In genomic region chr7:90625051-90625450, GRCh38 we compare ENCODE assay signal across 14 cellular contexts. TPM values are rescaled to one million over a fixed set of nuclear protein-coding genes. Genes with fewer than 3 reads are reported as not detected.
A peak's percentile ranks its signal among the peaks of the same experiment; 100 is the strongest.
DNase-seq lines count a peak whose midpoint lies in the region; ATAC-seq and TF ChIP-seq lines count a peak whose summit lies in the region.
"Had no signal": no experiment of that assay in that cellular context is flagged by ENCODE, and none has a peak within 500 bp of the region (broad histone marks: within the 10 kb centered on the region; RNA-seq: fewer than 3 reads in every experiment).

No MANE protein-coding gene starts in this region.

- ATAC-seq in left ventricle myocardium superior = no peak
- ATAC-seq in HG03342 (IDR thresholded peaks at IDR 0.05; ENCODE audit: unreplicated experiment) = no peak
- ATAC-seq: activated T-cell treated with anti-CD3 and anti-CD28 coated beads, Interleukin-2, amount 50 U/mL, for 4 hours had no signal

- TF ChIP-seq CTCF in right atrium auricular region (IDR thresholded peaks at IDR 0.05) = no peak
- TF ChIP-seq CTCF in brain microvascular endothelial cell (IDR thresholded peaks at IDR 0.05; ENCODE audit: low read depth, low read length, missing control alignments) = no peak

- no peak for DNase-seq in right atrium auricular region (ENCODE audit: low spot score)
- DNase-seq in left ventricle myocardium superior = no peak
- DNase-seq in brain microvascular endothelial cell = no peak
- peak; percentile 31 for DNase-seq in kidney tubule cell (ENCODE audit: low spot score)
- DNase-seq in NCI-H226 = no peak
- DNase-seq in DMS153 treated with DMSO at 0.1 percent for 48 hours (lab: John Stamatoyannopoulos, UW; ENCODE audit: unreplicated experiment) = no peak
- DNase-seq in DMS153 (lab: John Stamatoyannopoulos, UW) = no peak
- DNase-seq: activated CD4-positive, alpha-beta T cell treated with anti-CD3 and anti-CD28 coated beads, Interleukin-2, amount 50 U/mL, for 1 hour; activated T-cell treated with anti-CD3 and anti-CD28 coated beads, Interleukin-2, amount 50 U/mL, for 4 hours; Peyer's patch; stimulated activated CD4-positive, alpha-beta T cell treated with anti-CD3 and anti-CD28 coated beads, Interleukin-12 subunit alpha, Interleukin-12 subunit beta, amount 100 ng/mL, for 4 hours; testis had no signal

- no peak overlapping the region for H3K4me3 ChIP-seq in right atrium auricular region
- H3K4me3 ChIP-seq in brain microvascular endothelial cell (ENCODE audit: low read depth, low read length) = no peak overlapping the region
- H3K4me3 ChIP-seq: adrenal gland, Peyer's patch, testis had no signal

- in situ Hi-C loops in brain microvascular endothelial cell (cut with HindIII; ENCODE audit: low pct_ligation_motif_present, low sequenced_read_pairs) = no loop called here

- peaks cover 0 to 51% of the 10 kb centered on the region in 2 donors for H3K4me1 ChIP-seq in right atrium auricular region
- H3K4me1 ChIP-seq: Peyer's patch, testis had no signal

- H3K36me3 ChIP-seq in right atrium auricular region (no peaks in the 10 kb centered on the region), brain microvascular endothelial cell (replicated peaks) (no peaks in the 10 kb centered on the region)
- H3K36me3 ChIP-seq: adrenal gland, Peyer's patch had no signal

- H3K9me3 ChIP-seq in right atrium auricular region = no peaks in the 10 kb centered on the region
- H3K9me3 ChIP-seq: adrenal gland, Peyer's patch, testis had no signal

- intact Hi-C loops in left ventricle myocardium superior (cut with micrococcal nuclease) = loop anchor here (10.0 kb wide), 1 partner anchor 50 kb away; no protein-coding TSS in a partner anchor

- H3K27ac ChIP-seq in right atrium auricular region (peak overlapping the region; percentile 28 to 67), brain microvascular endothelial cell (peak overlapping the region; percentile 47)
- H3K27ac ChIP-seq: Peyer's patch, testis had no signal

- H3K27me3 ChIP-seq in right atrium auricular region = no peaks in the 10 kb centered on the region
- H3K27me3 ChIP-seq in brain microvascular endothelial cell (replicated peaks) = no peaks in the 10 kb centered on the region
- H3K27me3 ChIP-seq: adrenal gland, Peyer's patch, testis had no signal

RNA-seq across cellular contexts. Expression of gene CDK14, which starts 28.9 kb away (rescaled TPM):
- total RNA-seq in right atrium auricular region (10 to 100 TPM; 21.5 to 37.9 TPM), left ventricle myocardium superior (23.9 TPM)
